Comparison of ENCODE assay signal across 8 cellular contexts in genomic region chr7:151027728-151028130, GRCh38. TPM values are rescaled to one million over a fixed set of nuclear protein-coding genes. Genes with fewer than 3 reads are reported as not detected.
A peak's percentile ranks its signal among the peaks of the same experiment; 100 is the strongest.
DNase-seq lines count a peak whose midpoint lies in the region; ATAC-seq, FAIRE-seq and TF ChIP-seq lines count a peak whose summit lies in the region.
"Not testable (repeated sequence)": the region's sequence is repeated elsewhere in the genome, so short reads cannot be mapped to it uniquely, and the experiment has no call there.

No MANE protein-coding gene starts in this region.

- H3K4me3 ChIP-seq in Caco-2 (ENCODE audit: low read depth, low read length): peak overlapping the region; percentile 44
- H3K4me3 ChIP-seq in OCI-LY7 (ENCODE audit: low read depth, low read length, poor library complexity, severe bottlenecking): peak overlapping the region; percentile 80
- H3K4me3 ChIP-seq in H1 (ENCODE audit: extremely low read depth in 1 of 4, insufficient read depth in 2 of 4, low read depth in 3 of 4, low read length in 4 of 4): peak overlapping the region; percentile 32 to 97 (median 58); a peak in 7 of 8 replicates
- H3K4me3 ChIP-seq in keratinocyte (ENCODE audit: control insufficient read depth in 2 of 3, extremely low read depth in 1 of 3, insufficient read depth in 2 of 3, low read depth in 1 of 3, low read length in 3 of 3): peak overlapping the region; percentile 21 to 75 (median 60)
- H3K4me3 ChIP-seq in neutrophil (ENCODE audit: low read depth in 1 of 2, low read length in 1 of 2): peak overlapping the region; percentile 91 to 96
- H3K4me3 ChIP-seq in thymus (ENCODE audit: low read length): peak overlapping the region; percentile 86

- not testable (repeated sequence) for H3K79me1 ChIP-seq in H1 (ENCODE audit: low read depth, low read length)

- H3K4me1 ChIP-seq in Caco-2: peaks cover 30% of the 10 kb centered on the region
- H3K4me1 ChIP-seq in OCI-LY7 (ENCODE audit: insufficient read depth, low read length, poor library complexity, severe bottlenecking): peaks cover 23% of the 10 kb centered on the region
- not testable (repeated sequence) for H3K4me1 ChIP-seq in H1 (replicated peaks in 1 of 4; ENCODE audit: control insufficient read depth in 3 of 4, insufficient read depth in 4 of 4, low read length in 3 of 4); thymus (ENCODE audit: control insufficient read depth, insufficient read depth, low read length)
- peaks cover 21% of the 10 kb centered on the region for H3K4me1 ChIP-seq in keratinocyte (ENCODE audit: control insufficient read depth, extremely low read depth, insufficient read depth, low read length)
- peaks cover 17 to 20% of the 10 kb centered on the region in 2 experiments for H3K4me1 ChIP-seq in neutrophil (ENCODE audit: control insufficient read depth in 1 of 2, insufficient read depth in 1 of 2, low read depth in 1 of 2, low read length in 1 of 2)

- H2BK12ac ChIP-seq in H1 (ENCODE audit: low read depth, low read length): not testable (repeated sequence)

- not testable (repeated sequence) for H3K9me3 ChIP-seq in Caco-2; OCI-LY7 (ENCODE audit: low read length); H1 (ENCODE audit: insufficient read depth in 2 of 2, low read depth in 1 of 2, low read length in 1 of 2); keratinocyte (ENCODE audit: control insufficient read depth, low read depth, low read length); neutrophil; thymus (ENCODE audit: control insufficient read depth)

- H3K56ac ChIP-seq in H1 (replicated peaks; ENCODE audit: insufficient read length, low read depth, low read length): not testable (repeated sequence)

- not testable (repeated sequence) for H2BK120ac ChIP-seq in H1 (replicated peaks; ENCODE audit: low read depth, low read length)

- not testable (repeated sequence) for FAIRE-seq in H1 (lab: Jason Lieb, UNC); keratinocyte (lab: Jason Lieb, UNC)

- H2AK5ac ChIP-seq in H1 (ENCODE audit: low read depth, low read length): 0 out of 2 replicates have a peak overlapping the region, but pooled peaks have one; percentile 39

- not testable (repeated sequence) for TF ChIP-seq EP300 in H1 (IDR thresholded peaks at IDR 0.05; ENCODE audit: borderline replicate concordance in 1 of 2, low read depth in 2 of 2, low read length in 2 of 2)

- H3K4ac ChIP-seq in H1 (replicated peaks; ENCODE audit: insufficient read length, low read depth, low read length): not testable (repeated sequence)

- POLR2A ChIA-PET in Caco-2 (lab: Charles Lee): interaction anchor here (0.6 to 1.9 kb wide), 8 partner anchors 9 to 199 kb away, joined by 3 to 20 read pairs (median 5); partner anchors contain the start of genes ABCF2 and FASTK
- POLR2A ChIA-PET in OCI-LY7 (lab: Charles Lee): interaction anchor here (0.7 to 1.3 kb wide), 6 partner anchors 8 to 134 kb away, joined by 3 to 6 read pairs (median 3); no protein-coding TSS in a partner anchor
- POLR2A ChIA-PET in H1 (lab: Charles Lee; ENCODE audit: partially characterized antibody): interaction anchor here (0.7 to 3.2 kb wide), 9 partner anchors 9 to 1962 kb away, joined by 3 to 18 read pairs (median 6); partner anchors contain the start of gene CDK5

- not testable (repeated sequence) for H2BK15ac ChIP-seq in H1 (ENCODE audit: low read length)

- not testable (repeated sequence) for DNase-seq in Caco-2; OCI-LY7 (ENCODE audit: low spot score); activated naive CD4-positive, alpha-beta T cell treated with anti-CD3 and anti-CD28 coated beads, Interleukin-2, amount 10 ng/mL, durations not matched to agents 7 days and 5 days; H1 (ENCODE audit: low read depth in 1 of 2, low spot score in 2 of 2); keratinocyte (ENCODE audit: low read depth, low spot score)

- not testable (repeated sequence) for H3K9me1 ChIP-seq in keratinocyte (ENCODE audit: control insufficient read depth, extremely low read depth, insufficient read depth, low read length)

- H3K79me2 ChIP-seq in OCI-LY7 (ENCODE audit: insufficient read depth, low read depth, low read length): peaks cover 14% of the 10 kb centered on the region; the same call in 1 of the 2 replicates
- H3K79me2 ChIP-seq in H1 (ENCODE audit: control insufficient read depth in 1 of 2, insufficient read depth in 2 of 2, low read length in 2 of 2); keratinocyte (ENCODE audit: control insufficient read depth, insufficient read depth, low read length): not testable (repeated sequence)

- H4K8ac ChIP-seq in H1 (ENCODE audit: extremely low read depth, insufficient read depth, low read length): not testable (repeated sequence)

- not testable (repeated sequence) for TF ChIP-seq RAD21 in H1 (IDR thresholded peaks at IDR 0.05 in 1 of 2, conservative IDR thresholded peaks at IDR 0.05 in 1 of 2; ENCODE audit: low read depth in 2 of 2, low read length in 2 of 2)

- H3K27ac ChIP-seq in OCI-LY7 (ENCODE audit: low read depth, low read length, poor library complexity, severe bottlenecking): not testable (repeated sequence)
- H3K27ac ChIP-seq in H1 (ENCODE audit: low read depth, low read length) (0 out of 2 replicates have a peak overlapping the region, but pooled peaks have one; percentile 15), keratinocyte (ENCODE audit: control insufficient read depth, insufficient read depth, low read length) (peak overlapping the region; percentile 97), neutrophil (peak overlapping the region; percentile 79), thymus (ENCODE audit: low read depth) (peak overlapping the region; percentile 82)

- H2BK20ac ChIP-seq in H1 (ENCODE audit: low read length): not testable (repeated sequence)

- not testable (repeated sequence) for H3K27me3 Mint-ChIP-seq in Caco-2 (ENCODE audit: insufficient read depth, unreplicated experiment)
- peaks cover 35% of the 10 kb centered on the region for H3K27me3 Mint-ChIP-seq in activated naive CD4-positive, alpha-beta T cell treated with anti-CD3 and anti-CD28 coated beads, Interleukin-2, amount 10 ng/mL, durations not matched to agents 7 days and 5 days

- TSS peak; percentile 93 for BruUV-seq in Caco-2 (replicated peaks; lab: Mats Ljungman, UMichigan)
- BruUV-seq in OCI-LY7 (replicated peaks; lab: Mats Ljungman, UMichigan): not testable (repeated sequence)

- H4K20me1 ChIP-seq in OCI-LY7 (ENCODE audit: insufficient read depth, low read length); H1 (replicated peaks in 1 of 2; ENCODE audit: control insufficient read depth in 1 of 2, insufficient read depth in 2 of 2, low read length in 2 of 2); keratinocyte (ENCODE audit: control insufficient read depth, extremely low read depth, insufficient read depth, low read length): not testable (repeated sequence)

- H3K18ac ChIP-seq in H1 (ENCODE audit: extremely low read depth, low read length): not testable (repeated sequence)

- H3K9ac ChIP-seq in H1 (replicated peaks in 1 of 4; ENCODE audit: extremely low read depth in 1 of 4, low read depth in 3 of 4, low read length in 3 of 4) (peak overlapping the region in 2 of 4 experiments; percentile 7 to 12; a peak in 2 of 7 replicates), keratinocyte (ENCODE audit: control insufficient read depth, extremely low read depth, insufficient read depth, low read length) (peak overlapping the region; percentile 95)

- peak overlapping the region; percentile 87 for H3K4me3 Mint-ChIP-seq in Caco-2 (ENCODE audit: unreplicated experiment)
- peak overlapping the region; percentile 93 for H3K4me3 Mint-ChIP-seq in activated naive CD4-positive, alpha-beta T cell treated with anti-CD3 and anti-CD28 coated beads, Interleukin-2, amount 10 ng/mL, durations not matched to agents 7 days and 5 days

- H3K36me3 ChIP-seq in Caco-2 (ENCODE audit: control insufficient read depth, insufficient read depth, low read length); OCI-LY7 (ENCODE audit: insufficient read depth, low read length); H1 (ENCODE audit: control insufficient read depth in 2 of 4, insufficient read depth in 4 of 4, low read length in 3 of 4); keratinocyte (ENCODE audit: control insufficient read depth in 2 of 2, extremely low read depth in 1 of 2, insufficient read depth in 2 of 2, low read length in 2 of 2); neutrophil; thymus (ENCODE audit: control insufficient read depth, insufficient read depth): not testable (repeated sequence)

- peak overlapping the region; percentile 99 for H3K27ac Mint-ChIP-seq in Caco-2 (ENCODE audit: unreplicated experiment)
- H3K27ac Mint-ChIP-seq in activated naive CD4-positive, alpha-beta T cell treated with anti-CD3 and anti-CD28 coated beads, Interleukin-2, amount 10 ng/mL, durations not matched to agents 7 days and 5 days: peak overlapping the region; percentile 91

- not testable (repeated sequence) for H3K23ac ChIP-seq in H1 (ENCODE audit: insufficient read length)

- WGBS in H1 (ENCODE audit: extremely low coverage in 1 of 2, insufficient coverage in 1 of 2, insufficient read length in 1 of 2, insufficient replicate concordance in 2 of 2, low coverage in 1 of 2, low lambda C conversion rate in 2 of 2, missing lambda C conversion rate in 1 of 2), 2 experiments: 15% methylated on average over 16 of the region's 16 CpGs; no CpG with 5 or more reads in 1 of the 2 experiments
- WGBS in thymus: 10% methylated on average over 16 of the region's 16 CpGs

- not testable (repeated sequence) for H3K27me3 ChIP-seq in Caco-2 (replicated peaks; ENCODE audit: control insufficient read depth, insufficient read depth, low read length); H1 (replicated peaks in 1 of 4; ENCODE audit: control insufficient read depth in 3 of 4, extremely low read depth in 1 of 4, insufficient read depth in 3 of 4, low read length in 3 of 4); keratinocyte (ENCODE audit: control insufficient read depth, extremely low read depth, insufficient read depth, low read length); thymus (ENCODE audit: control insufficient read depth, insufficient read depth)
- peaks cover 32% of the 10 kb centered on the region for H3K27me3 ChIP-seq in neutrophil

- H3K4me2 ChIP-seq in OCI-LY7 (ENCODE audit: low read length) (peak overlapping the region; percentile 82), H1 (ENCODE audit: insufficient read depth in 1 of 2, low read depth in 2 of 2, low read length in 2 of 2) (peak overlapping the region; percentile 75 to 90), keratinocyte (ENCODE audit: control insufficient read depth, extremely low read depth, insufficient read depth, low read depth, low read length) (peak overlapping the region; percentile 83)

- TF ChIP-seq CTCF in Caco-2 (IDR thresholded peaks at IDR 0.05; ENCODE audit: insufficient read depth in 1 of 2, low read depth in 1 of 2, low read length in 1 of 2, severe bottlenecking in 1 of 2, unreplicated experiment in 1 of 2); OCI-LY7 (conservative IDR thresholded peaks at IDR 0.05; ENCODE audit: low read length); H1 (IDR thresholded peaks at IDR 0.05; ENCODE audit: control extremely low read depth in 1 of 3, insufficient read depth in 1 of 3, low read depth in 1 of 3, low read length in 3 of 3); keratinocyte (optimal IDR thresholded peaks at IDR 0.05 in 1 of 3, IDR thresholded peaks at IDR 0.05 in 1 of 3, conservative IDR thresholded peaks at IDR 0.05 in 1 of 3; ENCODE audit: extremely low read depth in 1 of 3, insufficient read depth in 2 of 3, low read length in 3 of 3); neutrophil (IDR thresholded peaks at IDR 0.05): not testable (repeated sequence)

- ATAC-seq in HG02571 (IDR thresholded peaks at IDR 0.05; ENCODE audit: unreplicated experiment): peak; percentile 1

- not testable (repeated sequence) for H4K5ac ChIP-seq in H1 (ENCODE audit: insufficient read length, low read depth, low read length)

- not testable (repeated sequence) for H3K23me2 ChIP-seq in H1 (ENCODE audit: low read depth, low read length)

- H3K14ac ChIP-seq in H1 (ENCODE audit: insufficient read length): not testable (repeated sequence)

- H3K9me3 Mint-ChIP-seq in Caco-2 (ENCODE audit: unreplicated experiment); activated naive CD4-positive, alpha-beta T cell treated with anti-CD3 and anti-CD28 coated beads, Interleukin-2, amount 10 ng/mL, durations not matched to agents 7 days and 5 days: not testable (repeated sequence)

- H4K91ac ChIP-seq in H1 (replicated peaks; ENCODE audit: insufficient read length, low read length): not testable (repeated sequence)

- H3K4me1 Mint-ChIP-seq in Caco-2 (ENCODE audit: low read depth, unreplicated experiment): peaks cover 35% of the 10 kb centered on the region
- H3K4me1 Mint-ChIP-seq in activated naive CD4-positive, alpha-beta T cell treated with anti-CD3 and anti-CD28 coated beads, Interleukin-2, amount 10 ng/mL, durations not matched to agents 7 days and 5 days: peaks cover 26% of the 10 kb centered on the region

- peaks cover 15% of the 10 kb centered on the region for H3K36me3 Mint-ChIP-seq in Caco-2 (ENCODE audit: insufficient read depth, unreplicated experiment)
- H3K36me3 Mint-ChIP-seq in activated naive CD4-positive, alpha-beta T cell treated with anti-CD3 and anti-CD28 coated beads, Interleukin-2, amount 10 ng/mL, durations not matched to agents 7 days and 5 days: not testable (repeated sequence)

- TF ChIP-seq POLR2A in H1 (IDR thresholded peaks at IDR 0.05; ENCODE audit: control extremely low read depth in 1 of 2, low read depth in 2 of 2, low read length in 2 of 2): not testable (repeated sequence)

- H2AFZ ChIP-seq in OCI-LY7 (ENCODE audit: low read length) (peak overlapping the region; percentile 80), keratinocyte (ENCODE audit: control insufficient read depth, low read length) (peak overlapping the region; percentile 69)
- not testable (repeated sequence) for H2AFZ ChIP-seq in H1 (ENCODE audit: low read length)

- CTCF ChIA-PET in Caco-2 (lab: Charles Lee) (interaction anchor here (0.6 to 2.0 kb wide), 19 partner anchors 9 to 167 kb away, joined by 3 to 54 read pairs (median 5); partner anchors contain the start of genes CDK5 and SLC4A2), OCI-LY7 (lab: Charles Lee; ENCODE audit: unreplicated experiment) (interaction anchor here (0.7 kb wide), 1 partner anchor 594 kb away, joined by 3 read pairs; no protein-coding TSS in a partner anchor), H1 (lab: Charles Lee; ENCODE audit: partially characterized antibody) (interaction anchor here (0.7 to 2.7 kb wide), 16 partner anchors 9 to 84 kb away, joined by 3 to 24 read pairs (median 4); partner anchors contain the start of gene CDK5)
- CTCF ChIA-PET in activated naive CD4-positive, alpha-beta T cell treated with anti-CD3 and anti-CD28 coated beads, Interleukin-2, amount 10 ng/mL, durations not matched to agents 7 days and 5 days (lab: Charles Lee): interaction anchor here (1.3 to 2.5 kb wide), 5 partner anchors 9 to 129 kb away, joined by 3 to 9 read pairs (median 6); no protein-coding TSS in a partner anchor

- dilution Hi-C loops in keratinocyte (cut with MboI; ENCODE audit: extremely low pct_ligation_motif_present, low sequenced_read_pairs): not testable (repeated sequence)

- intact Hi-C loops in Caco-2 (cut with micrococcal nuclease; ENCODE audit: unreplicated experiment) (loop anchor here (1.0 to 2.0 kb wide), 7 partner anchors 9 to 200 kb away; partner anchors contain the start of genes ABCF2 and TMUB1), OCI-LY7 (cut with micrococcal nuclease; ENCODE audit: unreplicated experiment) (loop anchor here (1.0 to 2.0 kb wide), 3 partner anchors 31 to 53 kb away; partner anchors contain the start of gene FASTK)

- H3K9me2 ChIP-seq in OCI-LY7 (ENCODE audit: insufficient read depth, low read length): not testable (repeated sequence)

- H2BK5ac ChIP-seq in H1 (ENCODE audit: low read depth, low read length): not testable (repeated sequence)

RNA-seq across cellular contexts. Expression of gene ABCB8, which starts 0.5 kb away (rescaled TPM):
- total RNA-seq in Caco-2 (2022) (30.1 and 30.8 TPM in 2 replicates), OCI-LY7 (2022) (63.9 and 64.7 TPM in 2 replicates)
- total RNA-seq in OCI-LY7 (2014; rRNA removed; shearing (Covaris generic)): 29.5 and 32.0 TPM in 2 replicates
- 22.2 and 27.0 TPM in 2 replicates for total RNA-seq in H1 (2021; fragmentation: NEBNext Ultra II Directional; extraction: Animal tissue kit (Norgen Biotek cat#: 25700))
- polyA plus RNA-seq in H1 (2011; rRNA removed) (17.7 and 26.0 TPM in 2 replicates), keratinocyte (15.5 to 25.2 TPM (median 24.6 TPM) in 3 replicates), thymus (33.8 TPM)
- 16.7 TPM for polyA plus RNA-seq in H1 (2011; cell fraction: cytosol; rRNA removed)
- 52.2 TPM for polyA plus RNA-seq in H1 (2011; cell fraction: nucleus; rRNA removed)
- 14.8 to 21.8 TPM (median 19.6 TPM) in 4 replicates for polyA plus RNA-seq in H1 (2012, experiment 1 of 2)
- polyA plus RNA-seq in H1 (2012, experiment 2 of 2): 15.8 TPM
- polyA plus RNA-seq in H1 (2013, experiment 1 of 2): 16.5 TPM
- polyA plus RNA-seq in H1 (2013, experiment 2 of 2): 15.7 TPM
- polyA minus RNA-seq in H1 (2011; rRNA and poly(A)+ RNA removed): 17.2 and 19.5 TPM in 2 replicates
- 12.2 TPM for polyA minus RNA-seq in H1 (2011; cell fraction: cytosol; rRNA and poly(A)+ RNA removed)
- polyA minus RNA-seq in H1 (2011; cell fraction: nucleus; rRNA and poly(A)+ RNA removed): 28.9 TPM
- polyA plus RNA-seq in keratinocyte (2011; ENCODE audit: low read depth): 10.5 TPM
- 8.6 and 14.7 TPM in 2 replicates for polyA plus RNA-seq in keratinocyte (2011; cell fraction: cytosol; rRNA removed)
- 63.6 and 85.0 TPM in 2 replicates for polyA plus RNA-seq in keratinocyte (2011; cell fraction: nucleus; rRNA removed)
- 15.1 and 33.6 TPM in 2 replicates for polyA plus RNA-seq in keratinocyte (2012; ENCODE audit: low replicate concordance)
- polyA minus RNA-seq in keratinocyte: 32.7 to 66.4 TPM (median 43.0 TPM) in 3 replicates
- 34.1 TPM for polyA minus RNA-seq in keratinocyte (2011; cell fraction: cytosol; rRNA and poly(A)+ RNA removed)
- 80.3 and 82.8 TPM in 2 replicates for polyA minus RNA-seq in keratinocyte (2011; cell fraction: nucleus; rRNA and poly(A)+ RNA removed)

RNA-seq across cellular contexts. Expression of gene ATG9B, which starts 3.4 kb away (rescaled TPM):
- 4.3 and 4.8 TPM in 2 replicates for total RNA-seq in Caco-2 (2022)
- total RNA-seq in OCI-LY7 (2014; rRNA removed; shearing (Covaris generic)): 0.18 and 1.1 TPM in 2 replicates
- total RNA-seq in OCI-LY7 (2022): 0.94 and 0.97 TPM in 2 replicates
- total RNA-seq in H1 (2021; fragmentation: NEBNext Ultra II Directional; extraction: Animal tissue kit (Norgen Biotek cat#: 25700)): 2.3 and 2.6 TPM in 2 replicates
- polyA plus RNA-seq in H1 (2011; rRNA removed): 1.4 and 2.7 TPM in 2 replicates
- 2.7 TPM for polyA plus RNA-seq in H1 (2011; cell fraction: cytosol; rRNA removed)
- 6.4 TPM for polyA plus RNA-seq in H1 (2011; cell fraction: nucleus; rRNA removed)
- polyA plus RNA-seq in H1 (2012, experiment 1 of 2): 2.7 to 4.3 TPM (median 3.1 TPM) in 4 replicates
- 0.79 TPM for polyA plus RNA-seq in H1 (2012, experiment 2 of 2)
- polyA plus RNA-seq in H1 (2013, experiment 1 of 2): 1.7 TPM
- 1.8 TPM for polyA plus RNA-seq in H1 (2013, experiment 2 of 2)
- polyA minus RNA-seq in H1 (2011; rRNA and poly(A)+ RNA removed): 0.19 and 0.51 TPM in 2 replicates
- polyA minus RNA-seq in H1 (2011; cell fraction: cytosol; rRNA and poly(A)+ RNA removed): 0.88 TPM
- 0.60 TPM for polyA minus RNA-seq in H1 (2011; cell fraction: nucleus; rRNA and poly(A)+ RNA removed)
- polyA plus RNA-seq in keratinocyte: 0.12 to 0.21 TPM (median 0.19 TPM) in 3 replicates
- polyA plus RNA-seq in keratinocyte (2011; ENCODE audit: low read depth): 3.7 TPM
- not detected in 2 replicates for polyA plus RNA-seq in keratinocyte (2011; cell fraction: cytosol; rRNA removed)
- polyA plus RNA-seq in keratinocyte (2011; cell fraction: nucleus; rRNA removed): 3.6 TPM in 2 replicates
- polyA plus RNA-seq in keratinocyte (2012; ENCODE audit: low replicate concordance): 0.31 and 7.2 TPM in 2 replicates
- 0.07 to 0.33 TPM (median 0.16 TPM) in 3 replicates for polyA minus RNA-seq in keratinocyte
- polyA minus RNA-seq in keratinocyte (2011; cell fraction: cytosol; rRNA and poly(A)+ RNA removed): not detected
- polyA minus RNA-seq in keratinocyte (2011; cell fraction: nucleus; rRNA and poly(A)+ RNA removed): 0.39 and 1.5 TPM in 2 replicates
- polyA plus RNA-seq in thymus: 8.0 TPM

RNA-seq across cellular contexts. Expression of gene ASIC3, which starts 20.6 kb away (rescaled TPM):
- 0.70 and 1.1 TPM in 2 replicates for total RNA-seq in Caco-2 (2022)
- total RNA-seq in OCI-LY7 (2014; rRNA removed; shearing (Covaris generic)): 3.3 and 7.9 TPM in 2 replicates
- total RNA-seq in OCI-LY7 (2022): 14.8 and 22.3 TPM in 2 replicates
- 1.4 and 1.9 TPM in 2 replicates for total RNA-seq in H1 (2021; fragmentation: NEBNext Ultra II Directional; extraction: Animal tissue kit (Norgen Biotek cat#: 25700))
- polyA plus RNA-seq in H1 (2011; rRNA removed): 1.6 and 4.3 TPM in 2 replicates
- polyA plus RNA-seq in H1 (2011; cell fraction: cytosol; rRNA removed): 2.6 TPM
- 17.4 TPM for polyA plus RNA-seq in H1 (2011; cell fraction: nucleus; rRNA removed)
- 3.1 to 5.6 TPM (median 4.2 TPM) in 4 replicates for polyA plus RNA-seq in H1 (2012, experiment 1 of 2)
- polyA plus RNA-seq in H1 (2012, experiment 2 of 2): 2.4 TPM
- 0.87 TPM for polyA plus RNA-seq in H1 (2013, experiment 1 of 2)
- polyA plus RNA-seq in H1 (2013, experiment 2 of 2): 0.74 TPM
- 0.27 and 0.88 TPM in 2 replicates for polyA minus RNA-seq in H1 (2011; rRNA and poly(A)+ RNA removed)
- polyA minus RNA-seq in H1 (2011; cell fraction: cytosol; rRNA and poly(A)+ RNA removed): 0.73 TPM
- polyA minus RNA-seq in H1 (2011; cell fraction: nucleus; rRNA and poly(A)+ RNA removed): 2.1 TPM
- polyA plus RNA-seq in keratinocyte: 0.24 to 0.97 TPM (median 0.35 TPM) in 3 replicates
- 0.69 TPM for polyA plus RNA-seq in keratinocyte (2011; ENCODE audit: low read depth)
- 0.29 and 0.60 TPM in 2 replicates for polyA plus RNA-seq in keratinocyte (2011; cell fraction: cytosol; rRNA removed)
- polyA plus RNA-seq in keratinocyte (2011; cell fraction: nucleus; rRNA removed): 6.0 and 9.8 TPM in 2 replicates
- polyA plus RNA-seq in keratinocyte (2012; ENCODE audit: low replicate concordance): 0.92 and 4.3 TPM in 2 replicates
- 0.79 to 1.2 TPM in 2 of 3 replicates, not detected in the other for polyA minus RNA-seq in keratinocyte
- not detected for polyA minus RNA-seq in keratinocyte (2011; cell fraction: cytosol; rRNA and poly(A)+ RNA removed)
- polyA minus RNA-seq in keratinocyte (2011; cell fraction: nucleus; rRNA and poly(A)+ RNA removed): 2.3 and 4.3 TPM in 2 replicates
- 10.6 TPM for polyA plus RNA-seq in thymus

RNA-seq across cellular contexts. Expression of gene CDK5, which starts 30.0 kb away (rescaled TPM):
- total RNA-seq in Caco-2 (2022): 23.8 and 25.2 TPM in 2 replicates
- 30.9 and 35.2 TPM in 2 replicates for total RNA-seq in OCI-LY7 (2014; rRNA removed; shearing (Covaris generic))
- 23.1 and 23.7 TPM in 2 replicates for total RNA-seq in OCI-LY7 (2022)
- total RNA-seq in H1 (2021; fragmentation: NEBNext Ultra II Directional; extraction: Animal tissue kit (Norgen Biotek cat#: 25700)): 22.7 and 22.8 TPM in 2 replicates
- 37.2 and 47.8 TPM in 2 replicates for polyA plus RNA-seq in H1 (2011; rRNA removed)
- 30.4 TPM for polyA plus RNA-seq in H1 (2011; cell fraction: cytosol; rRNA removed)
- polyA plus RNA-seq in H1 (2011; cell fraction: nucleus; rRNA removed): 29.0 TPM
- polyA plus RNA-seq in H1 (2012, experiment 1 of 2): 23.4 to 31.3 TPM (median 27.8 TPM) in 4 replicates
- polyA plus RNA-seq in H1 (2012, experiment 2 of 2): 24.6 TPM
- polyA plus RNA-seq in H1 (2013, experiment 1 of 2): 20.9 TPM
- 19.9 TPM for polyA plus RNA-seq in H1 (2013, experiment 2 of 2)
- polyA minus RNA-seq in H1 (2011; rRNA and poly(A)+ RNA removed): 20.8 and 22.0 TPM in 2 replicates
- polyA minus RNA-seq in H1 (2011; cell fraction: cytosol; rRNA and poly(A)+ RNA removed): 8.8 TPM
- polyA minus RNA-seq in H1 (2011; cell fraction: nucleus; rRNA and poly(A)+ RNA removed): 14.2 TPM
- polyA plus RNA-seq in keratinocyte: 19.3 to 26.3 TPM (median 22.8 TPM) in 3 replicates
- polyA plus RNA-seq in keratinocyte (2011; ENCODE audit: low read depth): 3.8 TPM
- polyA plus RNA-seq in keratinocyte (2011; cell fraction: cytosol; rRNA removed): 20.2 and 28.1 TPM in 2 replicates
- 13.9 and 16.9 TPM in 2 replicates for polyA plus RNA-seq in keratinocyte (2011; cell fraction: nucleus; rRNA removed)
- 11.2 and 16.9 TPM in 2 replicates for polyA plus RNA-seq in keratinocyte (2012; ENCODE audit: low replicate concordance)
- polyA minus RNA-seq in keratinocyte: 16.2 to 31.8 TPM (median 29.6 TPM) in 3 replicates
- 15.9 TPM for polyA minus RNA-seq in keratinocyte (2011; cell fraction: cytosol; rRNA and poly(A)+ RNA removed)
- polyA minus RNA-seq in keratinocyte (2011; cell fraction: nucleus; rRNA and poly(A)+ RNA removed): 6.0 and 14.3 TPM in 2 replicates
- polyA plus RNA-seq in thymus: 8.9 TPM

RNA-seq across cellular contexts. Expression of gene SLC4A2, which starts 31.7 kb away (rescaled TPM):
- total RNA-seq in Caco-2 (2022) (249 and 255 TPM in 2 replicates), OCI-LY7 (2022) (81.4 and 86.0 TPM in 2 replicates)
- total RNA-seq in OCI-LY7 (2014; rRNA removed; shearing (Covaris generic)): 64.2 and 112 TPM in 2 replicates
- 147 and 148 TPM in 2 replicates for total RNA-seq in H1 (2021; fragmentation: NEBNext Ultra II Directional; extraction: Animal tissue kit (Norgen Biotek cat#: 25700))
- polyA plus RNA-seq in H1 (2011; rRNA removed) (72.6 and 105 TPM in 2 replicates), keratinocyte (33.8 to 49.5 TPM (median 45.7 TPM) in 3 replicates), thymus (89.5 TPM)
- 64.0 TPM for polyA plus RNA-seq in H1 (2011; cell fraction: cytosol; rRNA removed)
- polyA plus RNA-seq in H1 (2011; cell fraction: nucleus; rRNA removed): 293 TPM
- polyA plus RNA-seq in H1 (2012, experiment 1 of 2): 60.3 to 144 TPM (median 135 TPM) in 4 replicates
- 178 TPM for polyA plus RNA-seq in H1 (2012, experiment 2 of 2)
- polyA plus RNA-seq in H1 (2013, experiment 1 of 2): 120 TPM
- 123 TPM for polyA plus RNA-seq in H1 (2013, experiment 2 of 2)
- 42.9 and 53.5 TPM in 2 replicates for polyA minus RNA-seq in H1 (2011; rRNA and poly(A)+ RNA removed)
- 63.4 TPM for polyA minus RNA-seq in H1 (2011; cell fraction: cytosol; rRNA and poly(A)+ RNA removed)
- 68.4 TPM for polyA minus RNA-seq in H1 (2011; cell fraction: nucleus; rRNA and poly(A)+ RNA removed)
- 6.7 TPM for polyA plus RNA-seq in keratinocyte (2011; ENCODE audit: low read depth)
- 15.6 and 34.0 TPM in 2 replicates for polyA plus RNA-seq in keratinocyte (2011; cell fraction: cytosol; rRNA removed)
- polyA plus RNA-seq in keratinocyte (2011; cell fraction: nucleus; rRNA removed): 105 and 130 TPM in 2 replicates
- polyA plus RNA-seq in keratinocyte (2012; ENCODE audit: low replicate concordance): 37.6 and 80.4 TPM in 2 replicates
- 32.3 to 150 TPM (median 64.9 TPM) in 3 replicates for polyA minus RNA-seq in keratinocyte
- polyA minus RNA-seq in keratinocyte (2011; cell fraction: cytosol; rRNA and poly(A)+ RNA removed): 40.5 TPM
- 56.5 and 72.0 TPM in 2 replicates for polyA minus RNA-seq in keratinocyte (2011; cell fraction: nucleus; rRNA and poly(A)+ RNA removed)
